Comparison of ENCODE assay signal across 1 cellular context in the genomic region with DNA sequence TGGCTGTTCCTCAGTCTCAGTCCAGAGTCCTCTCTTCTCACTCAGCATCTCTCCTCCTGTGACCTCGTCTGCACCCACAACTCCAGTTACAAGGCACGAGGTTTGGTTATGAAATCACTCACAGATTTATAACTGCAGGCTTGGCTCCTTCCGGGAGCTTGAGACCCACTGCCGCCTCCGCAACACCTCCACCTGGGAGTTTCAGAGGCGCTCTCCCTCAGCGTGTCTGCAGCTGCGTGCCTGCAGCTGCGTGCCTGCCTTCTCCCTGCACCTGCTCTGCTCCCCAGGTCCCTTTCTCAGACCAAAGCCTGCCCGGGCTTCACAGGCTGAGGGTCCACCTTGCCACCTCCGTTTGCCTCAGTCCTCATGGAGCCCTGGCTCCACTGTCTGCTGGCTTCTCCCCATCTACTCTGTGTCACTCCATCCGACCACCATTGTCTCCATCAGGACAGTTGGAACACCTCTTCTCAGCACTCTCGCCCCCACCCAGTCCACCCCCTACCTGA.
TF ChIP-seq lines count a peak whose summit lies in the region.

No MANE protein-coding gene starts in this region.

TF ChIP-seq in H1, 55 proteins besides CTCF, POLR2A, EP300 and RAD21 (continued from another document):
- TF ChIP-seq CBX5 (IDR thresholded peaks at IDR 0.05; ENCODE audit: low read depth, low read length) (no peak), NANOG (IDR thresholded peaks at IDR 0.05; ENCODE audit: insufficient read depth, low read depth, low read length, poor library complexity, severe bottlenecking) (no peak), KDM1A (IDR thresholded peaks at IDR 0.05; ENCODE audit: borderline replicate concordance, low read length) (no peak), POU5F1 (IDR thresholded peaks at IDR 0.05; ENCODE audit: low read depth, low read length) (no peak), CEBPB (IDR thresholded peaks at IDR 0.05; ENCODE audit: low read depth, low read length) (no peak), NRF1 (IDR thresholded peaks at IDR 0.05; ENCODE audit: low read depth, low read length) (no peak), RBBP5 (IDR thresholded peaks at IDR 0.05; ENCODE audit: borderline replicate concordance, low read depth, low read length) (no peak), TAF7 (optimal IDR thresholded peaks at IDR 0.05; ENCODE audit: borderline replicate concordance, low read depth, low read length) (no peak)
